1 cellular context compared by ENCODE assay signal in genomic region chr20:21149344-21149743, GRCh38.
TF ChIP-seq lines count a peak whose summit lies in the region.

No MANE protein-coding gene starts in this region.

TF ChIP-seq in HepG2, 621 proteins besides CTCF, POLR2A, EP300 and RAD21:
- TF ChIP-seq GATA4 (IDR thresholded peaks at IDR 0.05; ENCODE audit: borderline replicate concordance, low read depth) (no peak), ZNF770 (CRISPR knock-in tag; IDR thresholded peaks at IDR 0.05) (no peak), FOXA3 (CRISPR knock-in tag; IDR thresholded peaks at IDR 0.05) (no peak), ZFAT (CRISPR knock-in tag; conservative IDR thresholded peaks at IDR 0.05) (no peak), GTF2F1 (IDR thresholded peaks at IDR 0.05; ENCODE audit: low read length) (no peak), ZFYVE20 (CRISPR knock-in tag; IDR thresholded peaks at IDR 0.05; ENCODE audit: borderline replicate concordance, low read depth) (no peak), ZSCAN30 (CRISPR knock-in tag; IDR thresholded peaks at IDR 0.05) (no peak), SATB2 (CRISPR knock-in tag; IDR thresholded peaks at IDR 0.05) (no peak), ZNF510 (CRISPR knock-in tag; IDR thresholded peaks at IDR 0.05; ENCODE audit: low read depth) (no peak), YY1 (IDR thresholded peaks at IDR 0.05; ENCODE audit: insufficient read depth, insufficient replicate concordance, low read depth, low read length) (no peak), ZSCAN21 (CRISPR knock-in tag; IDR thresholded peaks at IDR 0.05; ENCODE audit: borderline replicate concordance) (no peak), NFYB (CRISPR knock-in tag; IDR thresholded peaks at IDR 0.05) (no peak)
- TF ChIP-seq, protein P1, sequence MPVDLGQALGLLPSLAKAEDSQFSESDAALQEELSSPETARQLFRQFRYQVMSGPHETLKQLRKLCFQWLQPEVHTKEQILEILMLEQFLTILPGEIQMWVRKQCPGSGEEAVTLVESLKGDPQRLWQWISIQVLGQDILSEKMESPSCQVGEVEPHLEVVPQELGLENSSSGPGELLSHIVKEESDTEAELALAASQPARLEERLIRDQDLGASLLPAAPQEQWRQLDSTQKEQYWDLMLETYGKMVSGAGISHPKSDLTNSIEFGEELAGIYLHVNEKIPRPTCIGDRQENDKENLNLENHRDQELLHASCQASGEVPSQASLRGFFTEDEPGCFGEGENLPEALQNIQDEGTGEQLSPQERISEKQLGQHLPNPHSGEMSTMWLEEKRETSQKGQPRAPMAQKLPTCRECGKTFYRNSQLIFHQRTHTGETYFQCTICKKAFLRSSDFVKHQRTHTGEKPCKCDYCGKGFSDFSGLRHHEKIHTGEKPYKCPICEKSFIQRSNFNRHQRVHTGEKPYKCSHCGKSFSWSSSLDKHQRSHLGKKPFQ (CRISPR knock-in tag; IDR thresholded peaks at IDR 0.05; ENCODE audit: insufficient replicate concordance): no peak
- TF ChIP-seq, protein P2, sequence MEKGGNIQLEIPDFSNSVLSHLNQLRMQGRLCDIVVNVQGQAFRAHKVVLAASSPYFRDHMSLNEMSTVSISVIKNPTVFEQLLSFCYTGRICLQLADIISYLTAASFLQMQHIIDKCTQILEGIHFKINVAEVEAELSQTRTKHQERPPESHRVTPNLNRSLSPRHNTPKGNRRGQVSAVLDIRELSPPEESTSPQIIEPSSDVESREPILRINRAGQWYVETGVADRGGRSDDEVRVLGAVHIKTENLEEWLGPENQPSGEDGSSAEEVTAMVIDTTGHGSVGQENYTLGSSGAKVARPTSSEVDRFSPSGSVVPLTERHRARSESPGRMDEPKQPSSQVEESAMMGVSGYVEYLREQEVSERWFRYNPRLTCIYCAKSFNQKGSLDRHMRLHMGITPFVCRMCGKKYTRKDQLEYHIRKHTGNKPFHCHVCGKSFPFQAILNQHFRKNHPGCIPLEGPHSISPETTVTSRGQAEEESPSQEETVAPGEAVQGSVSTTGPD (CRISPR knock-in tag; IDR thresholded peaks at IDR 0.05): no peak
TF ChIP-seq in HepG2: peak in this region for 0.
